ENCODE assay signal across 16 cellular contexts in genomic region chr3:36075491-36075890, GRCh38.
"Had no signal": no experiment of that assay in that cellular context is flagged by ENCODE, and none has a peak within 500 bp of the region (broad histone marks: within the 10 kb centered on the region; RNA-seq: fewer than 3 reads in every experiment).

No MANE protein-coding gene starts in this region.

- H3K36me3 ChIP-seq: left lung, prostate gland, right lobe of liver, spleen had no signal

- DNase-seq: activated CD4-positive, alpha-beta T cell treated with anti-CD3 and anti-CD28 coated beads for 4 hours; activated CD8-positive, alpha-beta T cell treated with anti-CD3 and anti-CD28 coated beads, Interleukin-2, amount 10 ng/mL, durations not matched to agents 7 days and 5 days; activated naive CD4-positive, alpha-beta T cell; activated naive CD8-positive, alpha-beta T cell treated with anti-CD3 and anti-CD28 coated beads, Interleukin-2, amount 50 U/mL, for 24 hours; central memory CD4-positive, alpha-beta T cell; effector CD8-positive, alpha-beta T cell; left lung; right lobe of liver; spleen; stimulated activated CD4-positive, alpha-beta T cell treated with anti-CD3 and anti-CD28 coated beads, Interleukin-1b, Interleukin-23, amount 100 ng/mL, for 48 hours; substantia nigra; T-helper 1 cell; trophoblast cell had no signal

- H3K27me3 ChIP-seq: left lung, right lobe of liver, spleen had no signal

- ATAC-seq: activated CD8-positive, alpha-beta T cell treated with anti-CD3 and anti-CD28 coated beads, Interleukin-2, amount 10 ng/mL, durations not matched to agents 7 days and 5 days; activated naive CD8-positive, alpha-beta T cell treated with anti-CD3 and anti-CD28 coated beads, Interleukin-2, amount 50 U/mL, for 24 hours; left lung; right lobe of liver; stimulated activated memory B cell treated with anti-CD40 and anti-IgM and Interleukin-4, amounts not matched to agents 10 μg/mL and 1 μg/mL and 100 μg/mL, for 72 hours had no signal

- H3K4me1 ChIP-seq: left lung, prostate gland, right lobe of liver, spleen had no signal

- H3K9me3 ChIP-seq: left lung, prostate gland, right lobe of liver, spleen had no signal

- H3K4me3 ChIP-seq: coronary artery, left lung, prostate gland, right lobe of liver, spleen had no signal

- H3K27ac ChIP-seq: coronary artery, left lung, prostate gland, right lobe of liver, spleen had no signal
